30 cellular contexts compared by ENCODE assay signal in the genomic region with DNA sequence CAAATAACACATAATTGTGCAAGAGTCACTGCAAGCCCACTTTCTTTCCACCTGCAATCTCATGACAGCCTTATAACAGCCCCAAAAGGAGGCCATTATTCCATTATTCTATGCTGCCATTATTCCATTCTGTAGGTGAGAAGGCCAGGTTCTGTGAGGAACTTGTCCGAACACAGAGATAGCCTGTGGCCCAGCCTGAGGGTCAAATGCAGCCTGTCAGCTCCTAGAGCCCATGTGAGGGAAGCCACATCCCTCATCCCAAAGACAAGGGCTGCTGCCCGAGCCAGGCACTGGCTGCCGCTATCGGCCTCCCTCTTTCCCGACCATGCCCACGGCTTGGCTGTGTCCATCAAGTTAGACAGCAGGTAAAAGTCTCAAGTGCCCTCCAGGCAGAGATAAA. TPM values are rescaled to one million over a fixed set of nuclear protein-coding genes. Genes with fewer than 3 reads are reported as not detected.
"Had no signal": no experiment of that assay in that cellular context is flagged by ENCODE, and none has a peak within 500 bp of the region (broad histone marks: within the 10 kb centered on the region; RNA-seq: fewer than 3 reads in every experiment).

No MANE protein-coding gene starts in this region.

- DNase-seq: activated CD4-positive, alpha-beta memory T cell treated with anti-CD3 and anti-CD28 coated beads for 36 hours; activated CD4-positive, alpha-beta T cell treated with anti-CD3 and anti-CD28 coated beads, Interleukin-2, amount 10 ng/mL, durations not matched to agents 7 days and 5 days; activated gamma-delta T cell treated with Interleukin-2 at 50 U/mL for 16 hours; activated naive CD4-positive, alpha-beta T cell treated with anti-CD3 and anti-CD28 coated beads for 36 hours; activated T-cell treated with anti-CD3 and anti-CD28 coated beads for 4 hours; activated T-cell treated with anti-CD3 and anti-CD28 coated beads, Interleukin-2, amount 50 U/mL, for 4 hours; adrenal gland; MM.1S; MV-4-11; NCI-H1092; NCI-H1436 treated with DMSO at 0.1 percent for 48 hours; NCI-H1694 treated with DMSO at 0.1 percent for 48 hours; NCI-H2029; NCI-H345; NCI-H524 treated with DMSO at 0.1 percent for 48 hours; SHP77; SJCRH30 had no signal

- H3K36me3 Mint-ChIP-seq: activated CD4-positive, alpha-beta memory T cell treated with anti-CD3 and anti-CD28 coated beads for 36 hours; activated naive CD4-positive, alpha-beta T cell treated with anti-CD3 and anti-CD28 coated beads, Interleukin-2, amount 50 U/mL, for 72 hours; brain had no signal

- H3K27ac Mint-ChIP-seq: activated CD4-positive, alpha-beta memory T cell treated with anti-CD3 and anti-CD28 coated beads for 36 hours; activated CD4-positive, alpha-beta T cell treated with anti-CD3 and anti-CD28 coated beads, Interleukin-2, amount 10 ng/mL, durations not matched to agents 7 days and 5 days; activated naive CD4-positive, alpha-beta T cell treated with anti-CD3 and anti-CD28 coated beads for 36 hours; activated naive CD4-positive, alpha-beta T cell treated with anti-CD3 and anti-CD28 coated beads, Interleukin-2, amount 50 U/mL, for 72 hours; activated T-helper 1 cell treated with anti-CD3 and anti-CD28 coated beads, Interleukin-12 subunit alpha, Interleukin-12 subunit beta, Interleukin-2, Interleukin-4 antibody, amounts not matched to agents 30 ng/mL and 10 ng/mL and 1 ng/mL, durations not matched to agents 14 hours and 24 hours and 36 hours; brain; T-helper 1 cell treated with Interleukin-12 subunit alpha and Interleukin-12 subunit beta and Interleukin-4 antibody, amounts not matched to agents 30 μg/mL and 1 μg/mL, for 36 hours; T-helper 2 cell treated with Interferon-gamma antibody and Interleukin-4, amounts not matched to agents 5 μg/mL and 100 μg/mL, for 36 hours had no signal

- H3K9me3 Mint-ChIP-seq: activated CD4-positive, alpha-beta memory T cell treated with anti-CD3 and anti-CD28 coated beads for 36 hours; activated CD4-positive, alpha-beta T cell treated with anti-CD3 and anti-CD28 coated beads, Interleukin-2, amount 10 ng/mL, durations not matched to agents 7 days and 5 days; activated naive CD4-positive, alpha-beta T cell treated with anti-CD3 and anti-CD28 coated beads for 36 hours; activated naive CD4-positive, alpha-beta T cell treated with anti-CD3 and anti-CD28 coated beads, Interleukin-2, amount 50 U/mL, for 72 hours; activated T-cell treated with anti-CD3 and anti-CD28 coated beads, Interleukin-2, amount 50 U/mL, for 4 hours; activated T-helper 1 cell treated with anti-CD3 and anti-CD28 coated beads, Interleukin-12 subunit alpha, Interleukin-12 subunit beta, Interleukin-2, Interleukin-4 antibody, amounts not matched to agents 30 ng/mL and 10 ng/mL and 1 ng/mL, durations not matched to agents 14 hours and 24 hours and 36 hours; brain; T-helper 1 cell treated with Interleukin-12 subunit alpha and Interleukin-12 subunit beta and Interleukin-4 antibody, amounts not matched to agents 30 μg/mL and 1 μg/mL, for 36 hours; T-helper 2 cell treated with Interferon-gamma antibody and Interleukin-4, amounts not matched to agents 5 μg/mL and 100 μg/mL, for 36 hours had no signal

- FAIRE-seq: bronchial epithelial cell, TTC549 had no signal

- ATAC-seq: activated naive CD4-positive, alpha-beta T cell treated with anti-CD3 and anti-CD28 coated beads, Interleukin-2, amount 50 U/mL, for 72 hours; activated T-cell treated with anti-CD3 and anti-CD28 coated beads, Interleukin-2, amount 50 U/mL, for 4 hours; Panc1 had no signal

- H3K4me3 Mint-ChIP-seq: activated CD4-positive, alpha-beta memory T cell treated with anti-CD3 and anti-CD28 coated beads for 36 hours; activated CD4-positive, alpha-beta T cell treated with anti-CD3 and anti-CD28 coated beads, Interleukin-2, amount 10 ng/mL, durations not matched to agents 7 days and 5 days; activated naive CD4-positive, alpha-beta T cell treated with anti-CD3 and anti-CD28 coated beads for 36 hours; activated T-cell treated with anti-CD3 and anti-CD28 coated beads, Interleukin-2, amount 50 U/mL, for 4 hours; activated T-helper 1 cell treated with anti-CD3 and anti-CD28 coated beads, Interleukin-12 subunit alpha, Interleukin-12 subunit beta, Interleukin-2, Interleukin-4 antibody, amounts not matched to agents 30 ng/mL and 10 ng/mL and 1 ng/mL, durations not matched to agents 14 hours and 24 hours and 36 hours; brain; T-helper 1 cell treated with Interleukin-12 subunit alpha and Interleukin-12 subunit beta and Interleukin-4 antibody, amounts not matched to agents 30 μg/mL and 1 μg/mL, for 36 hours; T-helper 2 cell treated with Interferon-gamma antibody and Interleukin-4, amounts not matched to agents 5 μg/mL and 100 μg/mL, for 36 hours had no signal

- H3K27me3 ChIP-seq: adrenal gland, SJCRH30 had no signal

- H3K9me3 ChIP-seq: adrenal gland, SJCRH30 had no signal

- H3K4me1 ChIP-seq: adrenal gland had no signal

- H3K27ac ChIP-seq: adrenal gland, KMS-11, SJCRH30, SK-N-MC had no signal

- H3K4me3 ChIP-seq: adrenal gland, SJCRH30, SK-N-MC had no signal

- H3K36me3 ChIP-seq: adrenal gland, SJCRH30 had no signal

RNA-seq across cellular contexts. Expression of gene C10orf71, which starts 24.1 kb away (rescaled TPM):
- total RNA-seq: activated CD4-positive, alpha-beta memory T cell treated with anti-CD3 and anti-CD28 coated beads for 36 hours; activated CD4-positive, alpha-beta T cell treated with anti-CD3 and anti-CD28 coated beads, Interleukin-2, amount 10 ng/mL, durations not matched to agents 7 days and 5 days; activated naive CD4-positive, alpha-beta T cell treated with anti-CD3 and anti-CD28 coated beads for 36 hours; activated naive CD4-positive, alpha-beta T cell treated with anti-CD3 and anti-CD28 coated beads, Interleukin-2, amount 50 U/mL, for 72 hours; activated T-cell treated with anti-CD3 and anti-CD28 coated beads, Interleukin-2, amount 50 U/mL, for 4 hours; activated T-helper 1 cell treated with anti-CD3 and anti-CD28 coated beads, Interleukin-12 subunit alpha, Interleukin-12 subunit beta, Interleukin-2, Interleukin-4 antibody, amounts not matched to agents 30 ng/mL and 10 ng/mL and 1 ng/mL, durations not matched to agents 14 hours and 24 hours and 36 hours; bronchial epithelial cell; LHCN-M2; NCI-H460; RPMI7951 had no signal
